In the genomic region with DNA sequence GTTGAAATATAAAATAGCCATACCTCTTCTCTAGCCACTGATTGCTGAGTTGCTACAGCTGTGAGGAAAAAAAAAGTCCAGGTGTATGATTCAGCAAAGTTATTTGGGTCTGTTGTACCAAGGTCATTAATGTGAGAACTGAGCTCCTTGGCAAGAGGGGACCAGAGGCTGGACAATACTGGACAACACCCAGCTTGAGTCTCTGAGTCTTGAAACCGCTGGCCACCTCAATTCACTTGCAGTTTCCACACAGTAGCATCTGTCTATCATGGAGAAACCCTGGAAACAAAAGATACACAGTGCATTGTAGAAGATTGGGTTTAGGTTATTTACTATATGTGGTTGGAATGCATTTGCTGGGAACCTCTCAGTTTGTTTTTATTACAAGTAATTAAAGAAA, we compare ENCODE assay signal across 10 cellular contexts.
DNase-seq lines count a peak whose midpoint lies in the region; ATAC-seq and TF ChIP-seq lines count a peak whose summit lies in the region.
"Had no signal": no experiment of that assay in that cellular context is flagged by ENCODE, and none has a peak within 500 bp of the region (broad histone marks: within the 10 kb centered on the region; RNA-seq: fewer than 3 reads in every experiment).

No MANE protein-coding gene starts in this region.

- no CpG with 5 or more reads among the region's 1 CpG for WGBS in mesodermal cell (ENCODE audit: insufficient coverage in 2 of 2), 2 experiments

- no peaks in the 10 kb centered on the region for H3K9me3 ChIP-seq in mesodermal cell (ENCODE audit: control insufficient read depth, low read length)
- no peaks in the 10 kb centered on the region for H3K9me3 ChIP-seq in mucosa of descending colon

- H3K36me3 ChIP-seq in mesodermal cell (ENCODE audit: control insufficient read depth, insufficient read depth, low read length) (peaks cover 3% of the 10 kb centered on the region), mucosa of descending colon (ENCODE audit: low read depth) (no peaks in the 10 kb centered on the region)

- H3K4me1 ChIP-seq in mesodermal cell (ENCODE audit: control insufficient read depth, insufficient read depth, low read length, poor library complexity, severe bottlenecking) = peaks cover 38% of the 10 kb centered on the region
- no peaks in the 10 kb centered on the region for H3K4me1 ChIP-seq in mucosa of descending colon (ENCODE audit: low read depth)

- in situ Hi-C loops in Caki2 (cut with HindIII; ENCODE audit: low pct_unique_long_range_greater_than_20kb, low sequenced_read_pairs) = no loop called here

- H3K4me3 ChIP-seq in mesodermal cell (ENCODE audit: extremely low read depth, insufficient read depth, low read length, poor library complexity, severe bottlenecking) (no peak overlapping the region), mucosa of descending colon (no peak overlapping the region)

- H3K27ac ChIP-seq in caudate nucleus (ENCODE audit: low read depth, low read length) (peak overlapping the region; percentile 53), mesodermal cell (ENCODE audit: low read depth, low read length, severe bottlenecking) (peak overlapping the region; percentile 97)

- DNase-seq in Caki2 (ENCODE audit: low read depth) (peak; percentile 14), M059J (ENCODE audit: low read depth) (peak; percentile 85), caudate nucleus (lab: John Stamatoyannopoulos, UW) (peak in 1 of 61 donors; percentile 16), mucosa of descending colon (no peak)
- DNase-seq in activated CD8-positive, alpha-beta memory T cell treated with anti-CD3 and anti-CD28 coated beads, Interleukin-2, amount 50 U/mL, for 48 hours = no peak
- DNase-seq: NCI-H1092 treated with DMSO at 0.1 percent for 48 hours, occipital lobe had no signal

- TF ChIP-seq CTCF in mucosa of descending colon (IDR thresholded peaks at IDR 0.05) = no peak

- ATAC-seq in GM21717 (IDR thresholded peaks at IDR 0.05; ENCODE audit: unreplicated experiment) (no peak), HG02588 (IDR thresholded peaks at IDR 0.05; ENCODE audit: unreplicated experiment) (no peak), mucosa of descending colon (no peak)

- intact Hi-C loops in mucosa of descending colon (cut with DNase I, micrococcal nuclease) = no loop called here

Comparison
In these comparisons a context has a peak if more than half of its experiments do, and no peak if none do; other contexts are left out.
1. DNase-seq: peak in Caki2 (single experiment) and M059J (single experiment); none in activated CD8-positive, alpha-beta memory T cell treated with anti-CD3 and anti-CD28 coated beads, Interleukin-2, amount 50 U/mL, for 48 hours (single experiment) and mucosa of descending colon (0 of 3).